In the genomic region with DNA sequence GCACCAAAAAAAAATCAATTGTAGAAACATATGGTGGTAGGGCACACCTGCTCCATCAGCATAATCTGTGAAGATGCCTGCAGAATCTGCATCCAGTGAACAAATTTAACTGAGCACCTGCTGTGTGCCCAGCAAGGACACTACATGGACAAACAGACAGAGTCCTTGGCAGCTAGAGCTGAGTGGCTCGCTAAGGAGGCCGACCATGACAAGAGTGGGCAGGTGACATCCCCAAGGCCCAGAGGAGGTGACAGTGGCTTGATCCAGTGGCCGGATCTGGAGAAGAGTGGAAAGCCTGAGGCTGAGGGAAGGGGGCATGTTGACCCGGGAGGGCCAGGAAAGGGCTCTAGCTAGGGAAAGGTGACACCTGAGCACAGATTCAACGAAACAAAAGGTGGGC, we compare ENCODE assay signal across 1 cellular context.
TF ChIP-seq lines count a peak whose summit lies in the region.

No MANE protein-coding gene starts in this region.

TF ChIP-seq in WTC11, 78 proteins besides CTCF, POLR2A, EP300 and RAD21 (continued from another document):
- TF ChIP-seq, protein P1, sequence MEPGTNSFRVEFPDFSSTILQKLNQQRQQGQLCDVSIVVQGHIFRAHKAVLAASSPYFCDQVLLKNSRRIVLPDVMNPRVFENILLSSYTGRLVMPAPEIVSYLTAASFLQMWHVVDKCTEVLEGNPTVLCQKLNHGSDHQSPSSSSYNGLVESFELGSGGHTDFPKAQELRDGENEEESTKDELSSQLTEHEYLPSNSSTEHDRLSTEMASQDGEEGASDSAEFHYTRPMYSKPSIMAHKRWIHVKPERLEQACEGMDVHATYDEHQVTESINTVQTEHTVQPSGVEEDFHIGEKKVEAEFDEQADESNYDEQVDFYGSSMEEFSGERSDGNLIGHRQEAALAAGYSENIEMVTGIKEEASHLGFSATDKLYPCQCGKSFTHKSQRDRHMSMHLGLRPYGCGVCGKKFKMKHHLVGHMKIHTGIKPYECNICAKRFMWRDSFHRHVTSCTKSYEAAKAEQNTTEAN (CRISPR knock-in tag; IDR thresholded peaks at IDR 0.05): no peak
- no peak for TF ChIP-seq PRRX2 (CRISPR knock-in tag; IDR thresholded peaks at IDR 0.05)
- TF ChIP-seq SMAD3 (CRISPR knock-in tag; IDR thresholded peaks at IDR 0.05; ENCODE audit: borderline replicate concordance): no peak
- TF ChIP-seq CREM (CRISPR knock-in tag; IDR thresholded peaks at IDR 0.05): no peak
- no peak for TF ChIP-seq TEAD1 (CRISPR knock-in tag; IDR thresholded peaks at IDR 0.05)
- TF ChIP-seq MXD4 (CRISPR knock-in tag; IDR thresholded peaks at IDR 0.05; ENCODE audit: borderline replicate concordance): no peak
- TF ChIP-seq NFE2L1 (CRISPR knock-in tag; IDR thresholded peaks at IDR 0.05): no peak
